In the genomic region with DNA sequence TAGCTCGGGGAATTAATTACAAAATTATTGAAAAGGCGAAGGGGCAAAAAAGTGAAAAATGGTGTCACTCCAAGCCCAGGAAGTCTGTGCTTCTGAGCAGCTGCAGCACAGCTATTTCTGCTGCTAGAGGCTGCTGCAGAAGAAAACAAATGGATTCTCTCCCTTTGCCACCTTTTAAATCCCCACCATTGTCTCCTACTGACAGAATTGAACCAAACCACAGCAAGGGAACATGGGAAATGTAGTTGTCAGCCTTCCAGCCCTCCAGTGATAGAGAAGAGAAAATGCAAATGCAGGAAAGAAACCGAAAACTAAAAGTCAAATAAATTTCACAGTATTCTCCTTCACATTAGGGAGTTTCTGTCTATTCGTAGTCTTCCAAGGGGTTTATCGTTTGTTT, we compare ENCODE assay signal across 8 cellular contexts. TPM values are rescaled to one million over a fixed set of nuclear protein-coding genes. Genes with fewer than 3 reads are reported as not detected.
DNase-seq lines count a peak whose midpoint lies in the region; ATAC-seq and TF ChIP-seq lines count a peak whose summit lies in the region.
"Had no signal": no experiment of that assay in that cellular context is flagged by ENCODE, and none has a peak within 500 bp of the region (broad histone marks: within the 10 kb centered on the region; RNA-seq: fewer than 3 reads in every experiment).

No MANE protein-coding gene starts in this region.

- H3K14ac ChIP-seq in H9 (ENCODE audit: insufficient read depth, low read length): no peak overlapping the region

- H2BK5ac ChIP-seq in H9 (ENCODE audit: insufficient read length, low read length): no peak overlapping the region

- H4K91ac ChIP-seq in H9 (ENCODE audit: insufficient read length, low read depth, low read length): no peak overlapping the region

- no peaks in the 10 kb centered on the region for H3K79me1 ChIP-seq in H9 (ENCODE audit: insufficient read depth, low read depth, low read length, poor library complexity, severe bottlenecking)

- no peak for TF ChIP-seq CTCF in H9 (conservative IDR thresholded peaks at IDR 0.05)

- no peak overlapping the region for H3K27ac ChIP-seq in H9 (ENCODE audit: insufficient read length, low read depth, low read length)

- no peak overlapping the region for H2BK20ac ChIP-seq in H9 (ENCODE audit: low read depth, low read length, poor library complexity, severe bottlenecking)

- DNase-seq in H9: peak; percentile 33
- peak; percentile 34 for DNase-seq in NAMALWA (ENCODE audit: low spot score)
- DNase-seq in memory B cell (ENCODE audit: low spot score in 2 of 2): no peak
- no peak for DNase-seq in T-helper 9 cell
- no peak for DNase-seq in NCI-H510A (lab: John Stamatoyannopoulos, UW)
- no peak for DNase-seq in COLO829 (ENCODE audit: low spot score)
- DNase-seq: NCI-H774 had no signal

- H4K20me1 ChIP-seq in H9 (ENCODE audit: control insufficient read depth, insufficient read depth, insufficient read length): no peaks in the 10 kb centered on the region

- no peak overlapping the region for H3K18ac ChIP-seq in H9 (ENCODE audit: insufficient read length, low read depth, low read length)

- H3K4me3 Mint-ChIP-seq in H9 (no peak overlapping the region), memory B cell (peak overlapping the region; percentile 33)

- no peak overlapping the region for H2BK120ac ChIP-seq in H9 (ENCODE audit: low read depth, low read length, poor library complexity, severe bottlenecking)

- no peak overlapping the region for H3K56ac ChIP-seq in H9 (ENCODE audit: insufficient read length, low read depth, low read length)

- H3K9ac ChIP-seq in H9 (ENCODE audit: extremely low read depth, insufficient read length, low read length): no peak overlapping the region

- no peak overlapping the region for H4K5ac ChIP-seq in H9 (ENCODE audit: insufficient read length, low read depth, low read length)

- H3K27ac Mint-ChIP-seq in H9 (no peak overlapping the region; a peak in 2 of 7 replicates), memory B cell (peak overlapping the region; percentile 60)

- H3K27me3 Mint-ChIP-seq in H9 (ENCODE audit: low read depth) (no peaks in the 10 kb centered on the region; the same call in 1 of the 2 replicates), memory B cell (no peaks in the 10 kb centered on the region)

- H4K8ac ChIP-seq in H9 (replicated peaks; ENCODE audit: insufficient read length, low read depth, low read length): no peak overlapping the region

- no peak overlapping the region for H2BK12ac ChIP-seq in H9 (ENCODE audit: insufficient read length, low read depth, low read length)

- H3T11ph ChIP-seq in H9 (ENCODE audit: low read length): no peak overlapping the region

- H3K4me2 ChIP-seq in H9 (ENCODE audit: insufficient read depth, insufficient read length, low read length): no peak overlapping the region

- H2AFZ ChIP-seq in H9 (ENCODE audit: low read length): no peak overlapping the region

- H3K79me2 ChIP-seq in H9 (ENCODE audit: insufficient read depth, low read length): no peaks in the 10 kb centered on the region

- H3K36me3 Mint-ChIP-seq in H9 (ENCODE audit: insufficient read depth in 1 of 3, low read depth in 3 of 3): no peaks in the 10 kb centered on the region
- peaks cover 5% of the 10 kb centered on the region for H3K36me3 Mint-ChIP-seq in memory B cell

- H3K9me3 Mint-ChIP-seq in H9 (no peaks in the 10 kb centered on the region), memory B cell (no peaks in the 10 kb centered on the region)

- H3K4me1 ChIP-seq in H9 (ENCODE audit: insufficient read depth, low read length): no peaks in the 10 kb centered on the region

- no peak overlapping the region for H2AK5ac ChIP-seq in H9 (ENCODE audit: insufficient read length, low read length)

- H3K4ac ChIP-seq in H9 (ENCODE audit: low read depth, low read length): no peak overlapping the region

- no peak overlapping the region for H2BK15ac ChIP-seq in H9 (ENCODE audit: low read depth, low read length)

- peaks cover 6 to 8% of the 10 kb centered on the region in 2 experiments; a peak in 2 of 4 replicates for H3K4me1 Mint-ChIP-seq in H9
- peaks cover 11% of the 10 kb centered on the region for H3K4me1 Mint-ChIP-seq in memory B cell

- H3K9me3 ChIP-seq in H9 (ENCODE audit: control insufficient read depth, low read depth, low read length): no peaks in the 10 kb centered on the region

- H3K23ac ChIP-seq in H9 (ENCODE audit: insufficient read length, low read depth, low read length): no peak overlapping the region

- H3K23me2 ChIP-seq in H9 (ENCODE audit: insufficient read length, low read depth, low read length, poor library complexity, severe bottlenecking): no peaks in the 10 kb centered on the region

- no peaks in the 10 kb centered on the region for H3K27me3 ChIP-seq in H9 (ENCODE audit: insufficient read depth, low read length)

- no CpG with 5 or more reads among the region's 5 CpGs for WGBS in H9 (ENCODE audit: extremely low coverage, insufficient read length, low lambda C conversion rate)

- ATAC-seq in GM18907 (IDR thresholded peaks at IDR 0.05; ENCODE audit: unreplicated experiment): peak; percentile 80
- peak; percentile 83 for ATAC-seq in memory B cell (ENCODE audit: low read depth)

RNA-seq across cellular contexts. Expression of a gene that starts 33.4 kb away (rescaled TPM):
- total RNA-seq in H9 (2021): 22.2 and 23.2 TPM in 2 replicates

RNA-seq across cellular contexts. Expression of a gene that starts 59.7 kb away (rescaled TPM):
- 7.0 and 8.8 TPM in 2 replicates for total RNA-seq in H9 (2021)

Comparison
In these comparisons a context has a peak if more than half of its experiments do, and no peak if none do; other contexts are left out.
1. DNase-seq: peak in H9 (single experiment) and NAMALWA (single experiment); none in memory B cell (0 of 2), T-helper 9 cell (single experiment), NCI-H510A (single experiment) and COLO829 (single experiment).